ENCODE assay signal across 18 cellular contexts in the genomic region with DNA sequence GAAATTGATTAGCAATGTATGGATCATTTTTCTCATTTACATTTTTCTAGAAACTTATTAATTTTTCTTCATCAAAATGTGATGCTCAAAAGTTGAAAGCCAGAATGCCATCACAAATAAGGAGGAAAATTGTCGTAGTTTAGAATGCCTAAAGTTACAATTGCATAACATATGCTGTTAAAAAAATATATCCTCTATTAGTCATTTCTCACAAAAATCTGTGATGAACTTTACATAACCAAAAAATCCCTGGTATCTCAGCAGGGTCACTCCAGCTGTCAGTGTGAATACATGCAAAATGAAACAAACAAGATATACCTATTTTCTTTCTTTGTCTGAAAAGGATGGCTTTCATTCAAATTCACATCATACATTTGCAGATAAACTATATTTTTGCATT.
DNase-seq lines count a peak whose midpoint lies in the region; ATAC-seq and TF ChIP-seq lines count a peak whose summit lies in the region.
"Had no signal": no experiment of that assay in that cellular context is flagged by ENCODE, and none has a peak within 500 bp of the region (broad histone marks: within the 10 kb centered on the region; RNA-seq: fewer than 3 reads in every experiment).

No MANE protein-coding gene starts in this region.

- H3K4me3 Mint-ChIP-seq in MCF 10A (ENCODE audit: unreplicated experiment) (no peak overlapping the region), T-cell (no peak overlapping the region)
- H3K4me3 Mint-ChIP-seq in activated CD4-positive, alpha-beta memory T cell treated with anti-CD3 and anti-CD28 coated beads, Interleukin-2, amount 10 ng/mL, durations not matched to agents 7 days and 5 days = no peak overlapping the region
- H3K4me3 Mint-ChIP-seq: CD8-positive, alpha-beta T cell had no signal

- CTCF ChIA-PET in MCF 10A (lab: Yijun Ruan, JAX) (no interaction called here), T-cell (lab: Charles Lee) (no interaction called here)
- CTCF ChIA-PET in activated CD4-positive, alpha-beta memory T cell treated with anti-CD3 and anti-CD28 coated beads, Interleukin-2, amount 10 ng/mL, durations not matched to agents 7 days and 5 days (lab: Charles Lee) = no interaction called here

- no peaks in the 10 kb centered on the region for H3K9me3 ChIP-seq in breast epithelium
- H3K9me3 ChIP-seq: HAP-1, Peyer's patch had no signal

- no peaks in the 10 kb centered on the region for H3K27me3 ChIP-seq in breast epithelium
- H3K27me3 ChIP-seq: Peyer's patch had no signal

- no peak overlapping the region for H3K4me3 ChIP-seq in breast epithelium
- H3K4me3 ChIP-seq: HAP-1, K562, Peyer's patch had no signal

- TF ChIP-seq CTCF in MCF 10A (IDR thresholded peaks at IDR 0.05; ENCODE audit: unreplicated experiment) = no peak
- no peak for TF ChIP-seq CTCF in breast epithelium (IDR thresholded peaks at IDR 0.05)

- POLR2A ChIA-PET in MCF 10A (lab: Yijun Ruan, JAX) (no interaction called here), T-cell (lab: Charles Lee) (no interaction called here)
- POLR2A ChIA-PET in activated CD4-positive, alpha-beta memory T cell treated with anti-CD3 and anti-CD28 coated beads, Interleukin-2, amount 10 ng/mL, durations not matched to agents 7 days and 5 days (lab: Charles Lee) = no interaction called here

- H3K27ac Mint-ChIP-seq in MCF 10A (ENCODE audit: low read depth, unreplicated experiment) (no peak overlapping the region), T-cell (no peak overlapping the region)
- H3K27ac Mint-ChIP-seq in activated CD4-positive, alpha-beta memory T cell treated with anti-CD3 and anti-CD28 coated beads, Interleukin-2, amount 10 ng/mL, durations not matched to agents 7 days and 5 days = no peak overlapping the region
- H3K27ac Mint-ChIP-seq: CD8-positive, alpha-beta T cell had no signal

- H3K36me3 Mint-ChIP-seq in MCF 10A (ENCODE audit: insufficient read depth, unreplicated experiment) (peaks cover 4% of the 10 kb centered on the region), T-cell (no peaks in the 10 kb centered on the region)
- H3K36me3 Mint-ChIP-seq in activated CD4-positive, alpha-beta memory T cell treated with anti-CD3 and anti-CD28 coated beads, Interleukin-2, amount 10 ng/mL, durations not matched to agents 7 days and 5 days (ENCODE audit: low read depth) = no peaks in the 10 kb centered on the region
- H3K36me3 Mint-ChIP-seq: CD8-positive, alpha-beta T cell had no signal

- H3K27ac ChIP-seq in breast epithelium = no peak overlapping the region
- H3K27ac ChIP-seq: Peyer's patch had no signal

- no peaks in the 10 kb centered on the region for H3K4me1 ChIP-seq in breast epithelium
- H3K4me1 ChIP-seq: Peyer's patch had no signal

- H3K27me3 Mint-ChIP-seq in MCF 10A (ENCODE audit: insufficient read depth, unreplicated experiment) (no peaks in the 10 kb centered on the region), T-cell (no peaks in the 10 kb centered on the region)
- H3K27me3 Mint-ChIP-seq in activated CD4-positive, alpha-beta memory T cell treated with anti-CD3 and anti-CD28 coated beads, Interleukin-2, amount 10 ng/mL, durations not matched to agents 7 days and 5 days = no peaks in the 10 kb centered on the region

- TF ChIP-seq POLR2A in breast epithelium (IDR thresholded peaks at IDR 0.05) = no peak

- ATAC-seq in T-cell (replicated peaks in 1 of 4) = no peak
- ATAC-seq: CD8-positive, alpha-beta T cell; K562 had no signal

- no peaks in the 10 kb centered on the region for H3K36me3 ChIP-seq in breast epithelium
- H3K36me3 ChIP-seq: HAP-1, Peyer's patch had no signal

- DNase-seq in MCF 10A (ENCODE audit: unreplicated experiment) = peak; percentile 1
- DNase-seq in breast epithelium (ENCODE audit: low spot score in 2 of 2) = no peak
- DNase-seq in LHCN-M2 (ENCODE audit: low read depth) = peak; percentile 63
- DNase-seq in fibroblast of peridontal ligament (ENCODE audit: extremely low read depth) = peak; percentile 29
- DNase-seq in T-cell = no peak
- no peak for DNase-seq in NCI-H128 (lab: John Stamatoyannopoulos, UW; ENCODE audit: unreplicated experiment)
- DNase-seq in activated CD4-positive, alpha-beta memory T cell treated with anti-CD3 and anti-CD28 coated beads, Interleukin-2, amount 10 ng/mL, durations not matched to agents 7 days and 5 days = no peak
- DNase-seq in CD1c-positive myeloid dendritic cell (ENCODE audit: extremely low spot score) = no peak
- DNase-seq: 8988T; CD8-positive, alpha-beta T cell; NCI-H1092; NCI-H1694; NCI-H510A; NCI-H82; Peyer's patch; Right ventricle myocardium superior had no signal

- intact Hi-C loops in MCF 10A (cut with micrococcal nuclease) (no loop called here), breast epithelium (cut with DNase I; ENCODE audit: low total_unique reads) (no loop called here)

- H3K9me3 Mint-ChIP-seq in MCF 10A (ENCODE audit: unreplicated experiment) (no peaks in the 10 kb centered on the region), T-cell (no peaks in the 10 kb centered on the region)
- no peaks in the 10 kb centered on the region for H3K9me3 Mint-ChIP-seq in activated CD4-positive, alpha-beta memory T cell treated with anti-CD3 and anti-CD28 coated beads, Interleukin-2, amount 10 ng/mL, durations not matched to agents 7 days and 5 days
- H3K9me3 Mint-ChIP-seq: CD8-positive, alpha-beta T cell had no signal

- no peaks in the 10 kb centered on the region for H3K4me1 Mint-ChIP-seq in MCF 10A (ENCODE audit: insufficient read depth, unreplicated experiment)
- H3K4me1 Mint-ChIP-seq in T-cell = no peaks in the 10 kb centered on the region
- H3K4me1 Mint-ChIP-seq in activated CD4-positive, alpha-beta memory T cell treated with anti-CD3 and anti-CD28 coated beads, Interleukin-2, amount 10 ng/mL, durations not matched to agents 7 days and 5 days = no peaks in the 10 kb centered on the region

- BruUV-seq in MCF 10A (replicated peaks; lab: Mats Ljungman, UMichigan) = no TSS peak

Comparison
In these comparisons a context has a peak if more than half of its experiments do, and no peak if none do; other contexts are left out.
1. DNase-seq: peak in MCF 10A (single experiment), LHCN-M2 (single experiment) and fibroblast of peridontal ligament (single experiment); none in breast epithelium (0 of 2), T-cell (0 of 34), NCI-H128 (single experiment), activated CD4-positive, alpha-beta memory T cell treated with anti-CD3 and anti-CD28 coated beads, Interleukin-2, amount 10 ng/mL, durations not matched to agents 7 days and 5 days (single experiment) and CD1c-positive myeloid dendritic cell (single experiment).